In the genomic region with DNA sequence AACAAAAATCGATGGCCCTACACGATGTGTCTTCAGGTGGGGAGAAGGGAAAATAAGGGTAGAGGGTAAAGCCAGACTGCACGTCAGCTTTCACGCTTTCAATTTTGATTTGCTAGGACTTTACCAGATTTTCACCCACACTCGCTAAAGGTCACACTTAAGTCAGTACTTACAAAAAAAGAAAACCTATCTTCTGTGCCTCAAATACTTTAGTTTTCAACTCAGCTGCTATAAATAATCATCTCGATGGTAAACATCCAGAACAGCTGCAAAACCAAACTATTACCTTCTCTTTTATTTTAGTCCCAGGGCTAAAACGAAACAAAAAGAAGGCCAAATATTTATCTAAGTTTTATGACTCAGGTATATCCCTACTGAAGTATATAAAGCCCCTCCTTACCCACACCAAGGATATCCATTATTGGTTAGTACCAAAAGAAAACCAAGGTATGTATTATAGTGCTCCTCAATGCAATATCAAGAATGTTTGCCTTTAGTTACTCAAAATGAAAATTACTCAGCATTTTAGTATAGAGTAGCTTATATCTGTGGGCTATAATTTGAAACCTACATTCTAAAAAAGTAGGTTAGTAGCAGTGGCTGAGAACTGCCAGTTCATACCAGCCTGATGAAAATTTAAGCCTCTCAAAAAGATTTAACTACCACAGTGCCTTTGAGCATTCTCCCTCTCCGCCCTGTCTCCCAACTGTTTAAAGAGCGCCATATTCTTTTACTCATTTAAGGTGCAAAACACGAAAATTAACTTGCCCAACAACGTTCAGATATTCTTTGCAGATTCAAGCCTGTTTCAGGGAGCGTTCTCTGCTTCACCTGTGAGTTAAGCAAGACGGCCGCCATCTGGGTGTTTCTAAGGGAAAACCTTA, we compare ENCODE assay signal across 8 cellular contexts. TPM values are rescaled to one million over a fixed set of nuclear protein-coding genes. Genes with fewer than 3 reads are reported as not detected.
DNase-seq lines count a peak whose midpoint lies in the region; ATAC-seq and TF ChIP-seq lines count a peak whose summit lies in the region.

No MANE protein-coding gene starts in this region.

- intact Hi-C loops in stomach (cut with DNase I; ENCODE audit: low total_unique reads): no loop called here

- WGBS in stomach, 5 donors: 14 to 20% (median 14%) methylated on average over 14 of the region's 14 CpGs

- TF ChIP-seq CTCF in VCaP (conservative IDR thresholded peaks at IDR 0.05) (no peak), stomach (IDR thresholded peaks at IDR 0.05) (no peak)

- ATAC-seq in activated CD4-positive, CD25-positive, alpha-beta regulatory T cell treated with anti-CD3 and anti-CD28 coated beads, Interleukin-2, amount 50 U/mL, for 24 hours: peak; percentile 47 to 57
- ATAC-seq in HG02885 (IDR thresholded peaks at IDR 0.05; ENCODE audit: poor library complexity, unreplicated experiment): peak; percentile 48

- H3K36me3 ChIP-seq in stomach: no peaks in the 10 kb centered on the region

- TF ChIP-seq POLR2A in stomach (IDR thresholded peaks at IDR 0.05): no peak

- H3K27me3 ChIP-seq in stomach: no peaks in the 10 kb centered on the region

- peaks cover 44 to 64% (median 59%) of the 10 kb centered on the region in 4 donors for H3K4me1 ChIP-seq in stomach

- DNase-seq in activated CD4-positive, CD25-positive, alpha-beta regulatory T cell treated with anti-CD3 and anti-CD28 coated beads, Interleukin-2, amount 50 U/mL, for 72 hours: no peak
- DNase-seq in stomach (no peak), SW480 (ENCODE audit: low spot score) (no peak)
- no peak for DNase-seq in stimulated activated CD4-positive, alpha-beta T cell treated with anti-CD3 and anti-CD28 coated beads, Interleukin-2, amount 100 ng/mL, for 48 hours

- H3K4me3 ChIP-seq in iPS-11a (ENCODE audit: low read depth, low read length): peak overlapping the region; percentile 100
- peak overlapping the region; percentile 80 to 97 (median 90) for H3K4me3 ChIP-seq in stomach

- H3K27ac ChIP-seq in VCaP (peak overlapping the region; percentile 97), stomach (peak overlapping the region in 4 of 5 donors; percentile 100)

- no peak for TF ChIP-seq EP300 in stomach (IDR thresholded peaks at IDR 0.05)

- H3K9me3 ChIP-seq in stomach: no peaks in the 10 kb centered on the region

RNA-seq across cellular contexts. Expression of gene CSDE1, which starts 1.5 kb away (rescaled TPM):
- total RNA-seq in stomach: 100 to 1,000 TPM; 366 to 679 (median 527) TPM
- 100 to 1,000 TPM; 129 to 238 (median 176) TPM for polyA plus RNA-seq in stomach

RNA-seq across cellular contexts. Expression of gene SIKE1, which starts 24.2 kb away (rescaled TPM):
- 100 to 1,000 TPM in 1 of 5 donors, 10 to 100 TPM in 4; 18.0 to 111 (median 23.7) TPM for total RNA-seq in stomach
- 10 to 100 TPM; 10.2 to 26.6 (median 13.9) TPM for polyA plus RNA-seq in stomach

RNA-seq across cellular contexts. Expression of gene NRAS, which starts 39.7 kb away (rescaled TPM):
- total RNA-seq in stomach: 10 to 100 TPM; 14.7 to 62.1 (median 29.0) TPM
- 10 to 100 TPM in 2 of 3 donors, 1 to 10 TPM in 1; 9.2 to 23.5 (median 18.9) TPM for polyA plus RNA-seq in stomach
